In the genomic region with DNA sequence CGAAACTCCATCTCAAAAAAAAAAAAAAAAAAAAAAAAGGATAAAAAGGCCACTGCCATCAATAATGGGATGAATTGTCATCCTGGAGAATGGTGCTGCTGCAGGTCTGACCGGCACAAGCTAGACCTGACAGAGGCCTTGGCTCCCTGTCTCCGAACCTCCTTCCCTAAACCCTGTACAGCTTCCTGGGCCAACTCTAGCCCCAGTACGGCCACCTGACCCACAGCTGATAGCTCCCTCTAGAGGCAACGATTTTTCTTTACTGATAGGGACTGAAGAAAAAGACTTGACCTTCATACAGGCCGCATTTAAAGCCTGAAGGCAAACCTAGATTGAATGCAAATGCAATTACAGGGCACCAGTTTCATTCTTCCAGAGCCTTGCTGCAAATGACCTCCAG, we compare ENCODE assay signal across 8 cellular contexts. TPM values are rescaled to one million over a fixed set of nuclear protein-coding genes. Genes with fewer than 3 reads are reported as not detected.
A peak's percentile ranks its signal among the peaks of the same experiment; 100 is the strongest.
DNase-seq lines count a peak whose midpoint lies in the region; ATAC-seq, FAIRE-seq and TF ChIP-seq lines count a peak whose summit lies in the region.

No MANE protein-coding gene starts in this region.

- H3K4me1 ChIP-seq in DND-41 (ENCODE audit: insufficient read depth, low read length) = no peaks in the 10 kb centered on the region
- H3K4me1 ChIP-seq in K562 (replicated peaks in 1 of 2; ENCODE audit: control insufficient read depth in 2 of 2, insufficient read depth in 2 of 2, low read length in 2 of 2) = peaks cover 0 to 7% of the 10 kb centered on the region in 2 experiments; a peak in 2 of 5 replicates

- no peak overlapping the region for H3K9ac ChIP-seq in DND-41 (ENCODE audit: low read depth, low read length)
- no peak overlapping the region for H3K9ac ChIP-seq in K562 (ENCODE audit: insufficient read depth in 1 of 2, low read depth in 2 of 2, low read length in 2 of 2)

- ATAC-seq in DND-41 (ENCODE audit: insufficient read depth, low read depth) (no peak), K562 (peak; percentile 88), omental fat pad (ENCODE audit: low FRiP score) (no peak)

- TF ChIP-seq CTCF in DND-41 (IDR thresholded peaks at IDR 0.05; ENCODE audit: borderline replicate concordance, extremely low read depth, low read length, poor library complexity, severe bottlenecking) = peak; percentile 52
- TF ChIP-seq CTCF in K562 (IDR thresholded peaks at IDR 0.05 in 2 of 3, conservative IDR thresholded peaks at IDR 0.05 in 1 of 3; ENCODE audit: insufficient read depth in 2 of 3, low read depth in 1 of 3, low read length in 3 of 3) = peak; percentile 84 to 93 (median 85)
- no peak for TF ChIP-seq CTCF in omental fat pad (IDR thresholded peaks at IDR 0.05)

- FAIRE-seq in K562 (lab: Jason Lieb, UNC) = peak; percentile 84

- TF ChIP-seq POLR2A in K562 (conservative IDR thresholded peaks at IDR 0.05) = no peak

- 39% methylated on average over 6 of the region's 6 CpGs for WGBS in K562 (ENCODE audit: insufficient coverage, low coverage, missing lambda C conversion rate)

- peak; percentile 14 to 72; a peak in 3 of 4 replicates for TF ChIP-seq RAD21 in K562 (CRISPR knock-in tag; conservative IDR thresholded peaks at IDR 0.05 in 1 of 2, IDR thresholded peaks at IDR 0.05 in 1 of 2)

- H3K27me3 ChIP-seq in DND-41 (ENCODE audit: insufficient read depth, low read length, poor library complexity) = no peaks in the 10 kb centered on the region
- H3K27me3 ChIP-seq in K562 (ENCODE audit: control insufficient read depth in 2 of 2, insufficient read depth in 2 of 2, low read length in 2 of 2) = no peaks in the 10 kb centered on the region

- H3K9me3 ChIP-seq in DND-41 (ENCODE audit: insufficient read depth, low read length, severe bottlenecking) (no peaks in the 10 kb centered on the region), K562 (replicated peaks; ENCODE audit: control insufficient read depth, insufficient read depth, low read depth, low read length) (no peaks in the 10 kb centered on the region)

- no peak for TF ChIP-seq EP300 in K562 (IDR thresholded peaks at IDR 0.05; ENCODE audit: low read length)

- CTCF ChIA-PET in K562 (lab: Yijun Ruan, JAX; ENCODE audit: low intra/inter-chr PET ratio) = interaction anchor here (3.1 kb wide), 1 partner anchor 37 kb away, joined by 17 read pairs; no protein-coding TSS in a partner anchor

- intact Hi-C loops in K562 (cut with micrococcal nuclease) = loop anchor here (1.0 kb wide), 1 partner anchor 37 kb away; no protein-coding TSS in a partner anchor

- peaks cover 8% of the 10 kb centered on the region for H4K20me1 ChIP-seq in DND-41 (ENCODE audit: insufficient read depth, low read length)
- H4K20me1 ChIP-seq in K562 (replicated peaks; ENCODE audit: control insufficient read depth, insufficient read depth, low read length) = peaks cover 19% of the 10 kb centered on the region

- POLR2A ChIA-PET in K562 (lab: Yijun Ruan, JAX) = interaction anchor here (0.6 to 6.5 kb wide), 8 partner anchors 11 to 220 kb away, joined by 3 to 57 read pairs (median 4); no protein-coding TSS in a partner anchor

- DNase-seq in DND-41 (no peak), LoVo (ENCODE audit: low spot score) (peak; percentile 8), K562 (ENCODE audit: extremely low read depth in 1 of 4, low spot score in 3 of 4) (peak; percentile 75 to 83 (median 79)), left kidney (ENCODE audit: low read depth, low spot score) (peak; percentile 53), T-helper 2 cell (no peak), NCI-H1105 treated with DMSO at 0.1 percent for 48 hours (lab: John Stamatoyannopoulos, UW) (no peak), omental fat pad (ENCODE audit: low spot score) (no peak)
- DNase-seq in activated CD4-positive, alpha-beta T cell treated with anti-CD3 and anti-CD28 coated beads for 4 hours = no peak

- H3K27ac ChIP-seq in DND-41 (ENCODE audit: low read length) (no peak overlapping the region), K562 (ENCODE audit: extremely low read depth, low read depth, low read length) (no peak overlapping the region)

- H3K4me2 ChIP-seq in DND-41 (ENCODE audit: insufficient read depth, low read length) (no peak overlapping the region), K562 (ENCODE audit: insufficient read depth, low read length) (no peak overlapping the region)

- in situ Hi-C loops in K562 (cut with MboI) = no loop called here

- no TSS peak for BruUV-seq in K562 (replicated peaks; lab: Mats Ljungman, UMichigan)

- no peaks in the 10 kb centered on the region for H3K9me1 ChIP-seq in K562 (ENCODE audit: control insufficient read depth, insufficient read depth, low read length)

- H2AFZ ChIP-seq in DND-41 (ENCODE audit: low read depth, low read length) = no peak overlapping the region
- H2AFZ ChIP-seq in K562 (ENCODE audit: low read depth, low read length) = no peak overlapping the region

- H3K36me3 ChIP-seq in DND-41 (ENCODE audit: insufficient read depth, low read length) (peaks cover 43% of the 10 kb centered on the region), K562 (ENCODE audit: control insufficient read depth, insufficient read depth, low read length) (peaks cover 59% of the 10 kb centered on the region)

- H3K4me3 ChIP-seq in DND-41 (ENCODE audit: low read depth in 1 of 2, low read length in 2 of 2) (no peak overlapping the region), K562 (no peak overlapping the region)

- H3K79me2 ChIP-seq in DND-41 (ENCODE audit: insufficient read depth, low read length) (no peaks in the 10 kb centered on the region), K562 (ENCODE audit: control insufficient read depth, insufficient read depth, low read length) (no peaks in the 10 kb centered on the region)

RNA-seq across cellular contexts. Expression of a gene that starts 30.7 kb away (rescaled TPM):
- 408 and 415 TPM in 2 replicates for total RNA-seq in K562 (2011; cell fraction: chromatin; rRNA removed; ENCODE audit: low replicate concordance)
- 189 and 201 TPM in 2 replicates for total RNA-seq in K562 (2011; cell fraction: nucleolus; rRNA removed)
- total RNA-seq in K562 (2011; cell fraction: nucleoplasm; rRNA removed) = 302 and 309 TPM in 2 replicates
- total RNA-seq in K562 (2014; rRNA removed) (47.3 and 58.4 TPM in 2 replicates), K562 (2014; rRNA removed; fragmentation: Illumina TruSeq; extraction: Trizol) (62.5 and 63.6 TPM in 2 replicates), K562 (2015; rRNA removed; fragmentation: Illumina TruSeq; extraction: Trizol) (52.8 and 56.5 TPM in 2 replicates), K562 (2021) (76.5 and 79.3 TPM in 2 replicates), omental fat pad (10 to 100 TPM; 18.2 to 45.2 (median 24.7) TPM)
- polyA plus RNA-seq in K562 (2011; rRNA removed) (52.3 and 52.7 TPM in 2 replicates), K562 (2014; fragmentation: Illumina TruSeq; extraction: Trizol) (25.8 and 30.1 TPM in 2 replicates), K562 (2014; fragmentation: Nextera tagmentation; extraction: Ambion mirVana) (10 to 100 TPM in 1 of 2 experiments, 1 to 10 TPM in 1; 5.6 to 10.1 TPM), K562 (2014; rRNA removed) (35.6 and 40.0 TPM in 2 replicates)
- 19.5 and 29.3 TPM in 2 replicates for polyA plus RNA-seq in K562 (2011; cell fraction: cytosol; rRNA removed)
- 60.2 and 68.3 TPM in 2 replicates for polyA plus RNA-seq in K562 (2011; cell fraction: nucleus; rRNA removed)
- 9.6 and 15.3 TPM in 2 replicates for polyA plus RNA-seq in K562 (2012)
- 80.8 and 105 TPM in 2 replicates for polyA minus RNA-seq in K562 (2011; rRNA and poly(A)+ RNA removed)
- polyA minus RNA-seq in K562 (2011; cell fraction: cytosol; rRNA and poly(A)+ RNA removed) = 22.9 and 38.4 TPM in 2 replicates
- polyA minus RNA-seq in K562 (2011; cell fraction: nucleus; rRNA and poly(A)+ RNA removed) = 42.3 and 74.4 TPM in 2 replicates

RNA-seq across cellular contexts. Expression of a gene that starts 31.5 kb away (rescaled TPM):
- 0.28 and 0.44 TPM in 2 replicates for total RNA-seq in K562 (2011; cell fraction: chromatin; rRNA removed; ENCODE audit: low replicate concordance)
- total RNA-seq in K562 (2011; cell fraction: nucleolus; rRNA removed) = 0.39 TPM in 1 of 2 replicates, not detected in the other
- 0.15 TPM in 1 of 2 replicates, not detected in the other for total RNA-seq in K562 (2011; cell fraction: nucleoplasm; rRNA removed)
- total RNA-seq in K562 (2014; rRNA removed) (not detected in 2 replicates), K562 (2014; rRNA removed; fragmentation: Illumina TruSeq; extraction: Trizol) (not detected in 2 replicates), K562 (2015; rRNA removed; fragmentation: Illumina TruSeq; extraction: Trizol) (not detected in 2 replicates), K562 (2021) (not detected in 2 replicates), omental fat pad (under 1 TPM in 1 of 4 donors, not detected in 3; 0.19 TPM)
- polyA plus RNA-seq in K562 (2011; rRNA removed) (0.04 and 0.06 TPM in 2 replicates), K562 (2014; fragmentation: Illumina TruSeq; extraction: Trizol) (not detected in 2 replicates), K562 (2014; fragmentation: Nextera tagmentation; extraction: Ambion mirVana) (not detected), K562 (2014; rRNA removed) (not detected in 2 replicates)
- 0.01 and 0.04 TPM in 2 replicates for polyA plus RNA-seq in K562 (2011; cell fraction: cytosol; rRNA removed)
- 0.06 TPM in 1 of 2 replicates, not detected in the other for polyA plus RNA-seq in K562 (2011; cell fraction: nucleus; rRNA removed)
- polyA plus RNA-seq in K562 (2012) = 0.07 and 0.12 TPM in 2 replicates
- 0.11 TPM in 1 of 2 replicates, not detected in the other for polyA minus RNA-seq in K562 (2011; rRNA and poly(A)+ RNA removed)
- polyA minus RNA-seq in K562 (2011; cell fraction: cytosol; rRNA and poly(A)+ RNA removed) = not detected in 2 replicates
- not detected in 2 replicates for polyA minus RNA-seq in K562 (2011; cell fraction: nucleus; rRNA and poly(A)+ RNA removed)

RNA-seq across cellular contexts. Expression of a gene that starts 32.1 kb away (rescaled TPM):
- 0.51 and 2.5 TPM in 2 replicates for total RNA-seq in K562 (2011; cell fraction: chromatin; rRNA removed; ENCODE audit: low replicate concordance)
- 1.4 and 1.5 TPM in 2 replicates for total RNA-seq in K562 (2011; cell fraction: nucleolus; rRNA removed)
- 0.88 and 0.99 TPM in 2 replicates for total RNA-seq in K562 (2011; cell fraction: nucleoplasm; rRNA removed)
- total RNA-seq in K562 (2014; rRNA removed) (0.05 and 0.20 TPM in 2 replicates), K562 (2014; rRNA removed; fragmentation: Illumina TruSeq; extraction: Trizol) (0.04 TPM in 1 of 2 replicates, not detected in the other), K562 (2015; rRNA removed; fragmentation: Illumina TruSeq; extraction: Trizol) (not detected in 2 replicates), K562 (2021) (0.29 TPM in 2 replicates), omental fat pad (10 to 100 TPM in 1 of 4 donors, 1 to 10 TPM in 3; 6.6 to 24.6 (median 7.9) TPM)
- polyA plus RNA-seq in K562 (2011; rRNA removed) (0.11 and 0.16 TPM in 2 replicates), K562 (2014; fragmentation: Illumina TruSeq; extraction: Trizol) (0.07 and 0.12 TPM in 2 replicates), K562 (2014; fragmentation: Nextera tagmentation; extraction: Ambion mirVana) (not detected), K562 (2014; rRNA removed) (0.13 and 0.26 TPM in 2 replicates)
- 0.06 and 0.49 TPM in 2 replicates for polyA plus RNA-seq in K562 (2011; cell fraction: cytosol; rRNA removed)
- 0.94 and 1.8 TPM in 2 replicates for polyA plus RNA-seq in K562 (2011; cell fraction: nucleus; rRNA removed)
- polyA plus RNA-seq in K562 (2012) = 0.04 and 0.07 TPM in 2 replicates
- polyA minus RNA-seq in K562 (2011; rRNA and poly(A)+ RNA removed) = 0.12 and 0.14 TPM in 2 replicates
- polyA minus RNA-seq in K562 (2011; cell fraction: cytosol; rRNA and poly(A)+ RNA removed) = 0.29 TPM in 1 of 2 replicates, not detected in the other
- polyA minus RNA-seq in K562 (2011; cell fraction: nucleus; rRNA and poly(A)+ RNA removed) = 1.2 TPM in 2 replicates

RNA-seq across cellular contexts. Expression of a gene that starts 56.2 kb away (rescaled TPM):
- total RNA-seq in K562 (2011; cell fraction: chromatin; rRNA removed; ENCODE audit: low replicate concordance) = 73.9 and 235 TPM in 2 replicates
- total RNA-seq in K562 (2011; cell fraction: nucleolus; rRNA removed) = 195 and 197 TPM in 2 replicates
- 94.0 and 120 TPM in 2 replicates for total RNA-seq in K562 (2011; cell fraction: nucleoplasm; rRNA removed)
- 42.4 and 52.4 TPM in 2 replicates for total RNA-seq in K562 (2014; rRNA removed)
- 17.2 and 19.8 TPM in 2 replicates for total RNA-seq in K562 (2014; rRNA removed; fragmentation: Illumina TruSeq; extraction: Trizol)
- total RNA-seq in K562 (2015; rRNA removed; fragmentation: Illumina TruSeq; extraction: Trizol) = 44.5 and 55.4 TPM in 2 replicates
- 52.9 and 55.3 TPM in 2 replicates for total RNA-seq in K562 (2021)
- 29.5 and 57.2 TPM in 2 replicates for polyA plus RNA-seq in K562 (2011; rRNA removed)
- 50.1 and 59.3 TPM in 2 replicates for polyA plus RNA-seq in K562 (2011; cell fraction: cytosol; rRNA removed)
- 124 and 137 TPM in 2 replicates for polyA plus RNA-seq in K562 (2011; cell fraction: nucleus; rRNA removed)
- polyA plus RNA-seq in K562 (2012) = 45.7 and 62.8 TPM in 2 replicates
- 24.9 and 40.6 TPM in 2 replicates for polyA plus RNA-seq in K562 (2014; fragmentation: Illumina TruSeq; extraction: Trizol)
- 1 to 10 TPM; 1.9 to 7.4 TPM for polyA plus RNA-seq in K562 (2014; fragmentation: Nextera tagmentation; extraction: Ambion mirVana)
- 50.9 and 66.9 TPM in 2 replicates for polyA plus RNA-seq in K562 (2014; rRNA removed)
- polyA minus RNA-seq in K562 (2011; rRNA and poly(A)+ RNA removed) = 28.0 and 28.3 TPM in 2 replicates
- polyA minus RNA-seq in K562 (2011; cell fraction: cytosol; rRNA and poly(A)+ RNA removed) = 31.8 and 39.4 TPM in 2 replicates
- 52.8 and 74.0 TPM in 2 replicates for polyA minus RNA-seq in K562 (2011; cell fraction: nucleus; rRNA and poly(A)+ RNA removed)
- 10 to 100 TPM in 3 of 4 donors, 1 to 10 TPM in 1; 9.9 to 19.2 (median 13.4) TPM for total RNA-seq in omental fat pad

RNA-seq across cellular contexts. Expression of a gene that starts 57.6 kb away (rescaled TPM):
- total RNA-seq in K562 (2011; cell fraction: chromatin; rRNA removed; ENCODE audit: low replicate concordance) = 2.3 TPM in 1 of 2 replicates, not detected in the other
- 0.26 and 2.2 TPM in 2 replicates for total RNA-seq in K562 (2011; cell fraction: nucleolus; rRNA removed)
- total RNA-seq in K562 (2011; cell fraction: nucleoplasm; rRNA removed) = 1.2 and 1.6 TPM in 2 replicates
- not detected in 2 replicates for total RNA-seq in K562 (2014; rRNA removed)
- not detected in 2 replicates for total RNA-seq in K562 (2014; rRNA removed; fragmentation: Illumina TruSeq; extraction: Trizol)
- total RNA-seq in K562 (2015; rRNA removed; fragmentation: Illumina TruSeq; extraction: Trizol) = not detected in 2 replicates
- 0.49 and 0.89 TPM in 2 replicates for total RNA-seq in K562 (2021)
- polyA plus RNA-seq in K562 (2011; rRNA removed) = 0.14 and 0.24 TPM in 2 replicates
- 0.16 and 0.30 TPM in 2 replicates for polyA plus RNA-seq in K562 (2011; cell fraction: cytosol; rRNA removed)
- 0.90 and 2.6 TPM in 2 replicates for polyA plus RNA-seq in K562 (2011; cell fraction: nucleus; rRNA removed)
- polyA plus RNA-seq in K562 (2012) = 0.10 and 0.14 TPM in 2 replicates
- polyA plus RNA-seq in K562 (2014; fragmentation: Illumina TruSeq; extraction: Trizol) = not detected in 2 replicates
- not detected for polyA plus RNA-seq in K562 (2014; fragmentation: Nextera tagmentation; extraction: Ambion mirVana)
- polyA plus RNA-seq in K562 (2014; rRNA removed) = not detected in 2 replicates
- polyA minus RNA-seq in K562 (2011; rRNA and poly(A)+ RNA removed) = not detected in 2 replicates
- polyA minus RNA-seq in K562 (2011; cell fraction: cytosol; rRNA and poly(A)+ RNA removed) = not detected in 2 replicates
- polyA minus RNA-seq in K562 (2011; cell fraction: nucleus; rRNA and poly(A)+ RNA removed) = 0.13 TPM in 1 of 2 replicates, not detected in the other
- 10 to 100 TPM in 1 of 4 donors, 1 to 10 TPM in 3; 4.4 to 25.5 (median 6.6) TPM for total RNA-seq in omental fat pad

Comparison
In these comparisons a context has a peak if more than half of its experiments do, and no peak if none do; other contexts are left out.
1. DNase-seq: peak in LoVo (single experiment), K562 (4 of 4) and left kidney (single experiment); none in DND-41 (single experiment), T-helper 2 cell (0 of 5), activated CD4-positive, alpha-beta T cell treated with anti-CD3 and anti-CD28 coated beads for 4 hours (0 of 2), NCI-H1105 treated with DMSO at 0.1 percent for 48 hours (single experiment) and omental fat pad (single experiment).
2. CTCF ChIP-seq: peak in DND-41 (single experiment) and K562 (3 of 3); none in omental fat pad (0 of 3).